29 cellular contexts compared by ENCODE assay signal in the genomic region with DNA sequence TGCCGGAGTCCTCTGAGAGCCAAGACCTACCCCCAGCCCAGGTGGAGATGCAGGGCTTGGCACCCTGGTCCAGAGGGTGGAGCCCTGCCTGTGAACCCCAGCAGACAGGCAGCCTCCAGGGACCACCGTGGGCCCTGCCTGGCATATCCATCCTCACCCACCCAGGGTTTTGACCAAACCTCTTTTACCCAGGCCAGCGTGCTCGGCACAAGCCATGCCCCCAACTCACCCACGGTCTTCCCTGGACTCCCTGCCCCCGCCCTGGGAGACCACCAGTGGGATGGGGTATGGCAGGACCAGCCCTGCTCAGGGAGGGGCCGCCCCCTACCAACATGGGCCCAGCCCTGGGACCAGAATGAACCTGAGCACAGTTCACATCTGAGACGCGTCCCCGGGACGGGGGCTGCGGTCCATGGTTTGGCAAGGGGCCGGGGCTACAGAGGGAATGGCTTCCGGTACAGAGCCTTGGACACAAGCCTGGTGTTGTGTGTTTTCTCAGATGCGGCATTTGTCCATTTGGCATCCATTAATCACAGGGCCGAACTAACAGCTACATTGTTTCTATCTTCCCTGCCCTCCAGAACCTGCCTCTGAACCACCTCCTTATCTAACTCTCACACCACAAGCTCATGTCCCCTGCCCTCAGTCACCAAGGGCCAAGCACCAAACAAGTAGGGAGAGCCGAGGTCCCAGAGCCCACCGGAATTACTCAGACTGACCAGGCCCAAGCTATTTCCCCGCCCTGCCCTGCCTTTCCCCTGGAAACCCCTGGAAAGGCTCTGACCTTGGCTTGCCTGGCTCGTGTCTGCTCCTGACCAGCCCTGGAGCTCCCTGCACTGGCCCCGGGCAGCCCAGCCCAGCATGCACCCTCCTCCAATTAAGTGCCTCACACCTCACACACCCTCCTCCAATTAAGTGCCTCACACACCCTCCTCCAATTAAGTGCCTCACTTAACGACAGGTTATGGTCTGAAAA. TPM values are rescaled to one million over a fixed set of nuclear protein-coding genes. Genes with fewer than 3 reads are reported as not detected.
A peak's percentile ranks its signal among the peaks of the same experiment; 100 is the strongest.
DNase-seq lines count a peak whose midpoint lies in the region; ATAC-seq and TF ChIP-seq lines count a peak whose summit lies in the region.
"Had no signal": no experiment of that assay in that cellular context is flagged by ENCODE, and none has a peak within 500 bp of the region (broad histone marks: within the 10 kb centered on the region; RNA-seq: fewer than 3 reads in every experiment).

No MANE protein-coding gene starts in this region.

- WGBS in ovary, 3 donors: 18 to 21% (median 19%) methylated on average over 21 to 22 of the region's 22 CpGs

- H3K9me3 Mint-ChIP-seq in activated T-helper 1 cell treated with anti-CD3 and anti-CD28 coated beads, Interleukin-12 subunit alpha, Interleukin-12 subunit beta, Interleukin-2, Interleukin-4 antibody, amounts not matched to agents 30 ng/mL and 10 ng/mL and 1 ng/mL, durations not matched to agents 14 hours and 24 hours and 36 hours: no peaks in the 10 kb centered on the region
- H3K9me3 Mint-ChIP-seq: activated CD4-positive, alpha-beta memory T cell treated with anti-CD3 and anti-CD28 coated beads, Interleukin-2, amount 10 ng/mL, durations not matched to agents 7 days and 5 days; activated naive CD8-positive, alpha-beta T cell treated with anti-CD3 and anti-CD28 coated beads, Interleukin-2, amount 10 ng/mL, durations not matched to agents 7 days and 5 days; CD8-positive, alpha-beta memory T cell; naive thymus-derived CD8-positive, alpha-beta T cell had no signal

- ATAC-seq in HG02852 (IDR thresholded peaks at IDR 0.05; ENCODE audit: unreplicated experiment): no peak
- ATAC-seq: naive thymus-derived CD8-positive, alpha-beta T cell had no signal

- peaks cover 5% of the 10 kb centered on the region for H3K4me1 ChIP-seq in ovary (ENCODE audit: insufficient read depth)

- H3K36me3 ChIP-seq in ovary: no peaks in the 10 kb centered on the region
- H3K36me3 ChIP-seq: thyroid gland had no signal

- H3K27ac ChIP-seq in ovary: no peak overlapping the region
- H3K27ac ChIP-seq: 22Rv1, thyroid gland had no signal

- no peaks in the 10 kb centered on the region for H3K27me3 ChIP-seq in ovary
- H3K27me3 ChIP-seq: thyroid gland had no signal

- TF ChIP-seq POLR2A in ovary (IDR thresholded peaks at IDR 0.05): no peak

- H3K4me3 ChIP-seq in fibroblast of pulmonary artery (replicated peaks; ENCODE audit: low read depth, low read length) (no peak overlapping the region), ovary (no peak overlapping the region)
- H3K4me3 ChIP-seq: thyroid gland had no signal

- DNase-seq in NCI-H748 (lab: John Stamatoyannopoulos, UW; ENCODE audit: unreplicated experiment) (peak; percentile 70), NCI-H748 treated with DMSO at 0.1 percent for 48 hours (lab: John Stamatoyannopoulos, UW) (no peak), NCI-H1417 (lab: John Stamatoyannopoulos, UW) (peak in 2 of 3 experiments; percentile 68 to 91), fibroblast of pulmonary artery (ENCODE audit: low read depth) (peak; percentile 57), ovary (peak in 3 of 5 donors; percentile 33 to 77 (median 35)), GDM1 (lab: John Stamatoyannopoulos, UW) (no peak)
- no peak for DNase-seq in activated T-helper 1 cell treated with anti-CD3 and anti-CD28 coated beads, Interleukin-12 subunit alpha, Interleukin-12 subunit beta, Interleukin-2, Interleukin-4 antibody, amounts not matched to agents 30 ng/mL and 10 ng/mL and 1 ng/mL, durations not matched to agents 14 hours and 24 hours and 36 hours (ENCODE audit: low spot score)
- DNase-seq: activated CD4-positive, alpha-beta memory T cell treated with anti-CD3 and anti-CD28 coated beads, Interleukin-2, amount 10 ng/mL, durations not matched to agents 7 days and 5 days; activated CD4-positive, CD25-positive, alpha-beta regulatory T cell; activated naive CD8-positive, alpha-beta T cell treated with anti-CD3 and anti-CD28 coated beads, Interleukin-2, amount 10 ng/mL, durations not matched to agents 7 days and 5 days; CD8-positive, alpha-beta memory T cell; head of caudate nucleus; Karpas-422; kidney glomerular epithelial cell; naive thymus-derived CD8-positive, alpha-beta T cell; NCI-H187 treated with DMSO at 0.1 percent for 48 hours; NCI-H526; retina; stimulated activated CD4-positive, alpha-beta T cell treated with anti-CD3 and anti-CD28 coated beads, Interleukin-4, amount 100 ng/mL, for 24 hours; stimulated activated naive CD4-positive, alpha-beta T cell; T-helper 9 cell; thyroid gland had no signal

- no peak for TF ChIP-seq EP300 in ovary (IDR thresholded peaks at IDR 0.05)

- TF ChIP-seq CTCF in fibroblast of pulmonary artery (IDR thresholded peaks at IDR 0.05; ENCODE audit: low read length, missing control alignments) (no peak), ovary (IDR thresholded peaks at IDR 0.05) (no peak)

- no peak overlapping the region for H3K27ac Mint-ChIP-seq in activated T-helper 1 cell treated with anti-CD3 and anti-CD28 coated beads, Interleukin-12 subunit alpha, Interleukin-12 subunit beta, Interleukin-2, Interleukin-4 antibody, amounts not matched to agents 30 ng/mL and 10 ng/mL and 1 ng/mL, durations not matched to agents 14 hours and 24 hours and 36 hours
- H3K27ac Mint-ChIP-seq: activated CD4-positive, alpha-beta memory T cell treated with anti-CD3 and anti-CD28 coated beads, Interleukin-2, amount 10 ng/mL, durations not matched to agents 7 days and 5 days; activated naive CD8-positive, alpha-beta T cell treated with anti-CD3 and anti-CD28 coated beads, Interleukin-2, amount 10 ng/mL, durations not matched to agents 7 days and 5 days had no signal

- H3K4me3 Mint-ChIP-seq in activated T-helper 1 cell treated with anti-CD3 and anti-CD28 coated beads, Interleukin-12 subunit alpha, Interleukin-12 subunit beta, Interleukin-2, Interleukin-4 antibody, amounts not matched to agents 30 ng/mL and 10 ng/mL and 1 ng/mL, durations not matched to agents 14 hours and 24 hours and 36 hours: no peak overlapping the region
- H3K4me3 Mint-ChIP-seq: activated CD4-positive, alpha-beta memory T cell treated with anti-CD3 and anti-CD28 coated beads, Interleukin-2, amount 10 ng/mL, durations not matched to agents 7 days and 5 days; activated naive CD8-positive, alpha-beta T cell treated with anti-CD3 and anti-CD28 coated beads, Interleukin-2, amount 10 ng/mL, durations not matched to agents 7 days and 5 days; naive thymus-derived CD8-positive, alpha-beta T cell had no signal

- H3K27me3 Mint-ChIP-seq in activated T-helper 1 cell treated with anti-CD3 and anti-CD28 coated beads, Interleukin-12 subunit alpha, Interleukin-12 subunit beta, Interleukin-2, Interleukin-4 antibody, amounts not matched to agents 30 ng/mL and 10 ng/mL and 1 ng/mL, durations not matched to agents 14 hours and 24 hours and 36 hours (ENCODE audit: insufficient read depth): peaks cover 4% of the 10 kb centered on the region

- H3K4me1 Mint-ChIP-seq in activated T-helper 1 cell treated with anti-CD3 and anti-CD28 coated beads, Interleukin-12 subunit alpha, Interleukin-12 subunit beta, Interleukin-2, Interleukin-4 antibody, amounts not matched to agents 30 ng/mL and 10 ng/mL and 1 ng/mL, durations not matched to agents 14 hours and 24 hours and 36 hours (ENCODE audit: low read depth): no peaks in the 10 kb centered on the region
- H3K4me1 Mint-ChIP-seq: activated CD4-positive, alpha-beta memory T cell treated with anti-CD3 and anti-CD28 coated beads, Interleukin-2, amount 10 ng/mL, durations not matched to agents 7 days and 5 days; CD8-positive, alpha-beta memory T cell had no signal

- H3K36me3 Mint-ChIP-seq in activated T-helper 1 cell treated with anti-CD3 and anti-CD28 coated beads, Interleukin-12 subunit alpha, Interleukin-12 subunit beta, Interleukin-2, Interleukin-4 antibody, amounts not matched to agents 30 ng/mL and 10 ng/mL and 1 ng/mL, durations not matched to agents 14 hours and 24 hours and 36 hours (ENCODE audit: low read depth): no peaks in the 10 kb centered on the region
- H3K36me3 Mint-ChIP-seq: activated naive CD8-positive, alpha-beta T cell treated with anti-CD3 and anti-CD28 coated beads, Interleukin-2, amount 10 ng/mL, durations not matched to agents 7 days and 5 days; CD8-positive, alpha-beta memory T cell; naive thymus-derived CD8-positive, alpha-beta T cell had no signal

- intact Hi-C loops in ovary (cut with DNase I): no loop called here
- intact Hi-C loops in activated T-helper 1 cell treated with anti-CD3 and anti-CD28 coated beads, Interleukin-12 subunit alpha, Interleukin-12 subunit beta, Interleukin-2, Interleukin-4 antibody, amounts not matched to agents 30 ng/mL and 10 ng/mL and 1 ng/mL, durations not matched to agents 14 hours and 24 hours and 36 hours (cut with micrococcal nuclease): no loop called here

- H3K9me3 ChIP-seq in ovary: no peaks in the 10 kb centered on the region
- H3K9me3 ChIP-seq: thyroid gland had no signal

RNA-seq across cellular contexts. Expression of gene HS3ST6, which starts 14.1 kb away (rescaled TPM):
- total RNA-seq in ovary: 1 to 10 TPM in 1 of 7 donors, under 1 TPM in 1, not detected in 5; 0.69 to 1.8 TPM
- polyA plus RNA-seq in ovary: not detected
- not detected in 2 replicates for total RNA-seq in activated T-helper 1 cell treated with anti-CD3 and anti-CD28 coated beads, Interleukin-12 subunit alpha, Interleukin-12 subunit beta, Interleukin-2, Interleukin-4 antibody, amounts not matched to agents 30 ng/mL and 10 ng/mL and 1 ng/mL, durations not matched to agents 14 hours and 24 hours and 36 hours
- total RNA-seq: activated CD4-positive, alpha-beta memory T cell treated with anti-CD3 and anti-CD28 coated beads, Interleukin-2, amount 10 ng/mL, durations not matched to agents 7 days and 5 days; activated naive CD8-positive, alpha-beta T cell treated with anti-CD3 and anti-CD28 coated beads, Interleukin-2, amount 10 ng/mL, durations not matched to agents 7 days and 5 days; CD8-positive, alpha-beta memory T cell; cerebellum; endothelial cell of umbilical vein; H4; naive thymus-derived CD8-positive, alpha-beta T cell; OCI-LY7; osteocyte had no signal
- polyA plus RNA-seq: CD8-positive, alpha-beta memory T cell; endothelial cell of umbilical vein; naive thymus-derived CD8-positive, alpha-beta T cell had no signal

RNA-seq across cellular contexts. Expression of gene MEIOB, which starts 32.2 kb away (rescaled TPM):
- under 1 TPM in 2 of 7 donors, not detected in 5; 0.23 to 0.24 TPM for total RNA-seq in ovary
- polyA plus RNA-seq in ovary: under 1 TPM; 0.24 to 0.27 TPM
- total RNA-seq in activated T-helper 1 cell treated with anti-CD3 and anti-CD28 coated beads, Interleukin-12 subunit alpha, Interleukin-12 subunit beta, Interleukin-2, Interleukin-4 antibody, amounts not matched to agents 30 ng/mL and 10 ng/mL and 1 ng/mL, durations not matched to agents 14 hours and 24 hours and 36 hours: not detected in 2 replicates
- total RNA-seq: activated naive CD8-positive, alpha-beta T cell treated with anti-CD3 and anti-CD28 coated beads, Interleukin-2, amount 10 ng/mL, durations not matched to agents 7 days and 5 days; CD8-positive, alpha-beta memory T cell; endothelial cell of umbilical vein; naive thymus-derived CD8-positive, alpha-beta T cell; OCI-LY7 had no signal
- polyA plus RNA-seq: CD8-positive, alpha-beta memory T cell; naive thymus-derived CD8-positive, alpha-beta T cell had no signal

RNA-seq across cellular contexts. Expression of gene MSRB1, which starts 38.9 kb away (rescaled TPM):
- total RNA-seq in ovary: 10 to 100 TPM; 12.2 to 27.5 (median 21.9) TPM
- 10 to 100 TPM in 1 of 2 donors, 1 to 10 TPM in 1; 6.7 to 31.1 TPM for polyA plus RNA-seq in ovary
- total RNA-seq in activated T-helper 1 cell treated with anti-CD3 and anti-CD28 coated beads, Interleukin-12 subunit alpha, Interleukin-12 subunit beta, Interleukin-2, Interleukin-4 antibody, amounts not matched to agents 30 ng/mL and 10 ng/mL and 1 ng/mL, durations not matched to agents 14 hours and 24 hours and 36 hours: 22.1 and 26.1 TPM in 2 replicates

RNA-seq across cellular contexts. Expression of gene RPL3L, which starts 50.4 kb away (rescaled TPM):
- total RNA-seq in ovary: not detected
- not detected for polyA plus RNA-seq in ovary
- 1.1 and 1.9 TPM in 2 replicates for total RNA-seq in activated T-helper 1 cell treated with anti-CD3 and anti-CD28 coated beads, Interleukin-12 subunit alpha, Interleukin-12 subunit beta, Interleukin-2, Interleukin-4 antibody, amounts not matched to agents 30 ng/mL and 10 ng/mL and 1 ng/mL, durations not matched to agents 14 hours and 24 hours and 36 hours
- total RNA-seq: activated CD4-positive, alpha-beta memory T cell treated with anti-CD3 and anti-CD28 coated beads, Interleukin-2, amount 10 ng/mL, durations not matched to agents 7 days and 5 days; activated naive CD8-positive, alpha-beta T cell treated with anti-CD3 and anti-CD28 coated beads, Interleukin-2, amount 10 ng/mL, durations not matched to agents 7 days and 5 days; endothelial cell of umbilical vein; H4; naive thymus-derived CD8-positive, alpha-beta T cell; thyroid gland had no signal
- polyA plus RNA-seq: CD8-positive, alpha-beta memory T cell; endothelial cell of umbilical vein; naive thymus-derived CD8-positive, alpha-beta T cell had no signal

RNA-seq across cellular contexts. Expression of gene NDUFB10, which starts 55.2 kb away (rescaled TPM):
- 100 to 1,000 TPM in 3 of 7 donors, 10 to 100 TPM in 4; 81.5 to 133 (median 95.4) TPM for total RNA-seq in ovary
- 100 to 1,000 TPM; 152 to 176 TPM for polyA plus RNA-seq in ovary
- total RNA-seq in activated T-helper 1 cell treated with anti-CD3 and anti-CD28 coated beads, Interleukin-12 subunit alpha, Interleukin-12 subunit beta, Interleukin-2, Interleukin-4 antibody, amounts not matched to agents 30 ng/mL and 10 ng/mL and 1 ng/mL, durations not matched to agents 14 hours and 24 hours and 36 hours: 134 and 138 TPM in 2 replicates

Comparison
In these comparisons a context has a peak if more than half of its experiments do, and no peak if none do; other contexts are left out.
1. DNase-seq: peak in NCI-H748 (single experiment), NCI-H1417 (2 of 3), fibroblast of pulmonary artery (single experiment) and ovary (3 of 5); none in NCI-H748 treated with DMSO at 0.1 percent for 48 hours (single experiment), activated T-helper 1 cell treated with anti-CD3 and anti-CD28 coated beads, Interleukin-12 subunit alpha, Interleukin-12 subunit beta, Interleukin-2, Interleukin-4 antibody, amounts not matched to agents 30 ng/mL and 10 ng/mL and 1 ng/mL, durations not matched to agents 14 hours and 24 hours and 36 hours (single experiment) and GDM1 (single experiment).